Comparison of ENCODE assay signal across 8 cellular contexts in genomic region chr14:104724981-104725771, GRCh38. TPM values are rescaled to one million over a fixed set of nuclear protein-coding genes. Genes with fewer than 3 reads are reported as not detected.
DNase-seq lines count a peak whose midpoint lies in the region; ATAC-seq and TF ChIP-seq lines count a peak whose summit lies in the region.

No MANE protein-coding gene starts in this region.

- H2BK5ac ChIP-seq in mesenchymal stem cell (ENCODE audit: low read depth, low read length, poor library complexity, severe bottlenecking) = no peak overlapping the region

- WGBS in mesenchymal stem cell = 36% methylated on average over 24 of the region's 24 CpGs

- intact Hi-C loops in uterus (cut with DNase I; ENCODE audit: low total_unique reads) = no loop called here

- peak overlapping the region; percentile 54 for H4K8ac ChIP-seq in mesenchymal stem cell (ENCODE audit: low read length)

- no peak overlapping the region for H3K27ac ChIP-seq in OCI-LY1 (ENCODE audit: low read depth, low read length, poor library complexity, severe bottlenecking)
- no peak overlapping the region for H3K27ac ChIP-seq in mesenchymal stem cell (ENCODE audit: low read length, poor library complexity, severe bottlenecking)
- no peak overlapping the region for H3K27ac ChIP-seq in uterus

- H2AK5ac ChIP-seq in mesenchymal stem cell (ENCODE audit: low read length, severe bottlenecking) = no peak overlapping the region

- H2AFZ ChIP-seq in OCI-LY1 (ENCODE audit: low read length) = no peak overlapping the region
- H2AFZ ChIP-seq in mesenchymal stem cell (ENCODE audit: low read depth, low read length) = no peak overlapping the region

- peak overlapping the region in 1 of 2 experiments; percentile 93 for H3K14ac ChIP-seq in mesenchymal stem cell (ENCODE audit: low read length in 2 of 2)

- peak overlapping the region in 1 of 2 experiments; percentile 2 for H3K23ac ChIP-seq in mesenchymal stem cell (ENCODE audit: low read length in 2 of 2)

- no peaks in the 10 kb centered on the region for H3K79me2 ChIP-seq in OCI-LY1 (ENCODE audit: insufficient read depth, low read length)

- H3K9ac ChIP-seq in ES-I3 (ENCODE audit: low read depth, low read length) (peak overlapping the region; percentile 51; the same call in 1 of the 2 replicates), OCI-LY1 (ENCODE audit: low read length) (no peak overlapping the region), mesenchymal stem cell (ENCODE audit: low read length) (peak overlapping the region; percentile 64)

- no peaks in the 10 kb centered on the region for H4K20me1 ChIP-seq in OCI-LY1 (ENCODE audit: insufficient read depth, low read length)

- DNase-seq in ecto neural progenitor cell (ENCODE audit: low spot score) (peak; percentile 73), mesenchymal stem cell (peak; percentile 56), uterus (peak in 1 of 2 donors; percentile 44)
- DNase-seq in stimulated activated CD4-positive, alpha-beta T cell treated with anti-CD3 and anti-CD28 coated beads, Interleukin-4, amount 100 ng/mL, for 24 hours = no peak
- no peak for DNase-seq in stimulated activated naive CD4-positive, alpha-beta T cell (lab: John Stamatoyannopoulos, UW)

- H4K91ac ChIP-seq in mesenchymal stem cell (ENCODE audit: low read length) = peak overlapping the region; percentile 79

- H3K4me1 ChIP-seq in ES-I3 (ENCODE audit: insufficient read depth, low read length) (no peaks in the 10 kb centered on the region; the same call in 1 of the 2 replicates), OCI-LY1 (ENCODE audit: insufficient read depth, low read length, severe bottlenecking) (peaks cover 7% of the 10 kb centered on the region), mesenchymal stem cell (ENCODE audit: control insufficient read depth, insufficient read depth, low read depth, low read length) (peaks cover 48% of the 10 kb centered on the region), uterus (peaks cover 0 to 23% of the 10 kb centered on the region in 2 donors)

- no peak overlapping the region for H3K4me3 ChIP-seq in OCI-LY1 (ENCODE audit: low read depth, low read length, poor library complexity, severe bottlenecking)
- H3K4me3 ChIP-seq in mesenchymal stem cell (ENCODE audit: insufficient read depth in 1 of 2, low read depth in 1 of 2, low read length in 2 of 2) = peak overlapping the region; percentile 72 to 76
- peak overlapping the region; percentile 33 to 50 for H3K4me3 ChIP-seq in uterus

- no peaks in the 10 kb centered on the region for H3F3A ChIP-seq in OCI-LY1 (ENCODE audit: insufficient read depth, low read length)

- H2BK120ac ChIP-seq in mesenchymal stem cell (ENCODE audit: low read depth, low read length) = peak overlapping the region; percentile 39

- H3K4me2 ChIP-seq in OCI-LY1 (ENCODE audit: low read length) (no peak overlapping the region), mesenchymal stem cell (ENCODE audit: low read length, poor library complexity, severe bottlenecking) (peak overlapping the region; percentile 91)

- H3K36me3 ChIP-seq in ES-I3 (ENCODE audit: insufficient read depth, low read length) (no peaks in the 10 kb centered on the region; the same call in 1 of the 2 replicates), OCI-LY1 (ENCODE audit: insufficient read depth, low read length) (no peaks in the 10 kb centered on the region), mesenchymal stem cell (ENCODE audit: control insufficient read depth in 1 of 2, insufficient read depth in 2 of 2, low read depth in 1 of 2, low read length in 2 of 2) (peaks cover 10 to 19% of the 10 kb centered on the region in 2 experiments), uterus (no peaks in the 10 kb centered on the region)

- peaks cover 3% of the 10 kb centered on the region for H3K79me1 ChIP-seq in mesenchymal stem cell (replicated peaks; ENCODE audit: low read length, poor library complexity, severe bottlenecking)

- H3K27me3 ChIP-seq in OCI-LY1 (ENCODE audit: insufficient read depth, low read length) (0 out of 2 replicates have a peak, but pooled peaks cover 8% of the 10 kb centered on the region), mesenchymal stem cell (ENCODE audit: control insufficient read depth in 1 of 2, insufficient read depth in 1 of 2, low read length in 2 of 2) (peaks cover 14 to 32% of the 10 kb centered on the region in 2 experiments), uterus (no peaks in the 10 kb centered on the region)

- ATAC-seq in HG02938 (IDR thresholded peaks at IDR 0.05; ENCODE audit: unreplicated experiment) = no peak

- peak overlapping the region in 1 of 2 experiments; percentile 76 for H2BK12ac ChIP-seq in mesenchymal stem cell (ENCODE audit: low read length in 2 of 2)

- H3K4ac ChIP-seq in mesenchymal stem cell (ENCODE audit: low read depth in 1 of 2, low read length in 2 of 2) = peak overlapping the region; percentile 62 to 79

- H2BK15ac ChIP-seq in mesenchymal stem cell (ENCODE audit: low read depth, poor library complexity, severe bottlenecking) = peak overlapping the region; percentile 66

- TF ChIP-seq CTCF in OCI-LY1 (IDR thresholded peaks at IDR 0.05; ENCODE audit: low read length) = peak; percentile 47
- peak in 2 of 4 experiments; percentile 5 to 9 for TF ChIP-seq CTCF in uterus (IDR thresholded peaks at IDR 0.05)

- H3K9me3 ChIP-seq in ES-I3 (ENCODE audit: control insufficient read depth, insufficient read depth, low read length) (no peaks in the 10 kb centered on the region), OCI-LY1 (ENCODE audit: low read length) (no peaks in the 10 kb centered on the region), mesenchymal stem cell (ENCODE audit: control insufficient read depth, low read length) (no peaks in the 10 kb centered on the region), uterus (no peaks in the 10 kb centered on the region)

- H3K18ac ChIP-seq in mesenchymal stem cell (ENCODE audit: low read depth in 1 of 2, low read length in 2 of 2) = peak overlapping the region; percentile 90 to 93

- TF ChIP-seq POLR2A in uterus (IDR thresholded peaks at IDR 0.05) = no peak

- H3K9me2 ChIP-seq in OCI-LY1 (ENCODE audit: low read depth, low read length) = no peaks in the 10 kb centered on the region

RNA-seq across cellular contexts. Expression of gene ADSS1, which starts 1.1 kb away (rescaled TPM):
- 5.2 TPM for polyA plus RNA-seq in mesenchymal stem cell (2013, experiment 1 of 2)
- polyA plus RNA-seq in mesenchymal stem cell (2013, experiment 2 of 2) = 4.8 TPM
- 10 to 100 TPM in 1 of 4 donors, 1 to 10 TPM in 1, not detected in 2; 7.0 to 11.7 TPM for total RNA-seq in uterus

RNA-seq across cellular contexts. Expression of gene SIVA1, which starts 27.8 kb away (rescaled TPM):
- polyA plus RNA-seq in mesenchymal stem cell (2013, experiment 1 of 2) = 68.6 TPM
- 73.5 TPM for polyA plus RNA-seq in mesenchymal stem cell (2013, experiment 2 of 2)
- total RNA-seq in uterus = 100 to 1,000 TPM in 3 of 4 donors, 10 to 100 TPM in 1; 79.4 to 366 (median 239) TPM

RNA-seq across cellular contexts. Expression of gene INF2, which starts 35.8 kb away (rescaled TPM):
- 59.1 TPM for polyA plus RNA-seq in mesenchymal stem cell (2013, experiment 1 of 2)
- polyA plus RNA-seq in mesenchymal stem cell (2013, experiment 2 of 2) = 55.9 TPM
- 10 to 100 TPM; 13.5 to 79.4 (median 44.6) TPM for total RNA-seq in uterus

Comparison
In these comparisons a context has a peak if more than half of its experiments do, and no peak if none do; other contexts are left out.
1. DNase-seq: peak in ecto neural progenitor cell (single experiment) and mesenchymal stem cell (single experiment); none in stimulated activated CD4-positive, alpha-beta T cell treated with anti-CD3 and anti-CD28 coated beads, Interleukin-4, amount 100 ng/mL, for 24 hours (single experiment) and stimulated activated naive CD4-positive, alpha-beta T cell (0 of 6).